8 cellular contexts compared by ENCODE assay signal in genomic region chr1:212291505-212292134, GRCh38. TPM values are rescaled to one million over a fixed set of nuclear protein-coding genes. Genes with fewer than 3 reads are reported as not detected.
DNase-seq lines count a peak whose midpoint lies in the region; ATAC-seq and TF ChIP-seq lines count a peak whose summit lies in the region.

No MANE protein-coding gene starts in this region.

- DNase-seq in CD1c-positive myeloid dendritic cell (ENCODE audit: extremely low spot score), result peak; percentile 66
- peak; percentile 84 for DNase-seq in NCI-H510A treated with DMSO at 0.1 percent for 48 hours (lab: John Stamatoyannopoulos, UW)
- DNase-seq in activated naive CD8-positive, alpha-beta T cell treated with anti-CD3 and anti-CD28 coated beads, Interleukin-2, amount 50 U/mL, for 24 hours, result no peak
- DNase-seq in iPS-NIHi11 (ENCODE audit: low spot score), result peak; percentile 48
- DNase-seq in tibial nerve (ENCODE audit: low spot score in 2 of 2), result no peak

- no peak overlapping the region for H3K4me3 Mint-ChIP-seq in activated naive CD8-positive, alpha-beta T cell treated with anti-CD3 and anti-CD28 coated beads, Interleukin-2, amount 50 U/mL, for 24 hours

- H3K27ac ChIP-seq in tibial nerve, result no peak overlapping the region

- H3K36me3 Mint-ChIP-seq in activated naive CD8-positive, alpha-beta T cell treated with anti-CD3 and anti-CD28 coated beads, Interleukin-2, amount 50 U/mL, for 24 hours (ENCODE audit: low read depth), result peaks cover 2% of the 10 kb centered on the region

- peaks cover 0 to 85% (median 42%) of the 10 kb centered on the region in 4 donors for H3K4me1 ChIP-seq in tibial nerve

- WGBS in tibial nerve, 2 donors, result 37 to 46% methylated on average over 6 of the region's 6 CpGs

- H3K36me3 ChIP-seq in tibial nerve, result no peaks in the 10 kb centered on the region

- no peaks in the 10 kb centered on the region for H3K27me3 ChIP-seq in tibial nerve

- TF ChIP-seq CTCF in tibial nerve (IDR thresholded peaks at IDR 0.05), result peak; percentile 37 to 51 (median 40)

- ATAC-seq in GM18873 (IDR thresholded peaks at IDR 0.05; ENCODE audit: low FRiP score, unreplicated experiment), result peak; percentile 46
- peak; percentile 56 for ATAC-seq in HG03378 (IDR thresholded peaks at IDR 0.05; ENCODE audit: unreplicated experiment)
- peak; percentile 76 for ATAC-seq in activated naive CD8-positive, alpha-beta T cell treated with anti-CD3 and anti-CD28 coated beads, Interleukin-2, amount 50 U/mL, for 24 hours
- ATAC-seq in GM19467 (IDR thresholded peaks at IDR 0.05; ENCODE audit: unreplicated experiment), result no peak

- H3K9me3 Mint-ChIP-seq in activated naive CD8-positive, alpha-beta T cell treated with anti-CD3 and anti-CD28 coated beads, Interleukin-2, amount 50 U/mL, for 24 hours, result no peaks in the 10 kb centered on the region

- TF ChIP-seq POLR2A in tibial nerve (IDR thresholded peaks at IDR 0.05), result no peak

- no peaks in the 10 kb centered on the region for H3K9me3 ChIP-seq in tibial nerve

- TF ChIP-seq EP300 in tibial nerve (IDR thresholded peaks at IDR 0.05), result no peak

- H3K4me1 Mint-ChIP-seq in activated naive CD8-positive, alpha-beta T cell treated with anti-CD3 and anti-CD28 coated beads, Interleukin-2, amount 50 U/mL, for 24 hours, result peaks cover 81% of the 10 kb centered on the region

- H3K27me3 Mint-ChIP-seq in activated naive CD8-positive, alpha-beta T cell treated with anti-CD3 and anti-CD28 coated beads, Interleukin-2, amount 50 U/mL, for 24 hours, result no peaks in the 10 kb centered on the region

- no peak overlapping the region for H3K4me3 ChIP-seq in tibial nerve

- no peak overlapping the region for H3K27ac Mint-ChIP-seq in activated naive CD8-positive, alpha-beta T cell treated with anti-CD3 and anti-CD28 coated beads, Interleukin-2, amount 50 U/mL, for 24 hours

RNA-seq across cellular contexts. Expression of gene PPP2R5A, which starts 6.4 kb away (rescaled TPM):
- 10 to 100 TPM; 38.5 to 48.0 (median 41.7) TPM for total RNA-seq in tibial nerve

Comparison
In these comparisons a context has a peak if more than half of its experiments do, and no peak if none do; other contexts are left out.
1. DNase-seq: peak in CD1c-positive myeloid dendritic cell (single experiment), NCI-H510A treated with DMSO at 0.1 percent for 48 hours (single experiment) and iPS-NIHi11 (single experiment); none in activated naive CD8-positive, alpha-beta T cell treated with anti-CD3 and anti-CD28 coated beads, Interleukin-2, amount 50 U/mL, for 24 hours (single experiment) and tibial nerve (0 of 2).